Comparison of ENCODE assay signal across 1 cellular context in genomic region chr21:43591468-43592050, GRCh38.
A peak's percentile ranks its signal among the peaks of the same experiment; 100 is the strongest.
TF ChIP-seq lines count a peak whose summit lies in the region.

No MANE protein-coding gene starts in this region.

TF ChIP-seq in K562, 482 proteins besides CTCF, POLR2A, EP300 and RAD21 (continued from another document and continues in another):
- peak; percentile 38; the same call in 1 of the 2 replicates for TF ChIP-seq ESRRA (IDR thresholded peaks at IDR 0.05; ENCODE audit: borderline replicate concordance, low read depth)
- TF ChIP-seq C11orf30 (IDR thresholded peaks at IDR 0.05; ENCODE audit: low read depth), result no peak
- no peak for TF ChIP-seq ASH1L (IDR thresholded peaks at IDR 0.05; ENCODE audit: borderline replicate concordance, low read depth, partially characterized antibody)
- no peak for TF ChIP-seq SMAD1 (IDR thresholded peaks at IDR 0.05; ENCODE audit: low read depth, low read length, partially characterized antibody)
- no peak for TF ChIP-seq ZFPM2 (CRISPR knock-in tag; IDR thresholded peaks at IDR 0.05)
- TF ChIP-seq, protein P1, sequence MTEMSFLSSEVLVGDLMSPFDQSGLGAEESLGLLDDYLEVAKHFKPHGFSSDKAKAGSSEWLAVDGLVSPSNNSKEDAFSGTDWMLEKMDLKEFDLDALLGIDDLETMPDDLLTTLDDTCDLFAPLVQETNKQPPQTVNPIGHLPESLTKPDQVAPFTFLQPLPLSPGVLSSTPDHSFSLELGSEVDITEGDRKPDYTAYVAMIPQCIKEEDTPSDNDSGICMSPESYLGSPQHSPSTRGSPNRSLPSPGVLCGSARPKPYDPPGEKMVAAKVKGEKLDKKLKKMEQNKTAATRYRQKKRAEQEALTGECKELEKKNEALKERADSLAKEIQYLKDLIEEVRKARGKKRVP (CRISPR knock-in tag; IDR thresholded peaks at IDR 0.05), result no peak
- no peak for TF ChIP-seq ZBTB1 (CRISPR knock-in tag; IDR thresholded peaks at IDR 0.05; ENCODE audit: borderline replicate concordance, low read depth)
- TF ChIP-seq, protein P2, sequence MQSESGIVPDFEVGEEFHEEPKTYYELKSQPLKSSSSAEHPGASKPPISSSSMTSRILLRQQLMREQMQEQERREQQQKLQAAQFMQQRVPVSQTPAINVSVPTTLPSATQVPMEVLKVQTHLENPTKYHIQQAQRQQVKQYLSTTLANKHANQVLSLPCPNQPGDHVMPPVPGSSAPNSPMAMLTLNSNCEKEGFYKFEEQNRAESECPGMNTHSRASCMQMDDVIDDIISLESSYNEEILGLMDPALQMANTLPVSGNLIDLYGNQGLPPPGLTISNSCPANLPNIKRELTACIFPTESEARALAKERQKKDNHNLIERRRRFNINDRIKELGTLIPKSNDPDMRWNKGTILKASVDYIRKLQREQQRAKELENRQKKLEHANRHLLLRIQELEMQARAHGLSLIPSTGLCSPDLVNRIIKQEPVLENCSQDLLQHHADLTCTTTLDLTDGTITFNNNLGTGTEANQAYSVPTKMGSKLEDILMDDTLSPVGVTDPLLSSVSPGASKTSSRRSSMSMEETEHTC (IDR thresholded peaks at IDR 0.05), result no peak
- no peak for TF ChIP-seq CBFB (CRISPR knock-in tag; IDR thresholded peaks at IDR 0.05)
- TF ChIP-seq CTBP1 (IDR thresholded peaks at IDR 0.05; ENCODE audit: borderline replicate concordance), result peak; percentile 56; the same call in 1 of the 2 replicates
- TF ChIP-seq JUND (IDR thresholded peaks at IDR 0.05; ENCODE audit: borderline replicate concordance, low read depth, low read length), result peak; percentile 60; the same call in 1 of the 2 replicates
- TF ChIP-seq JUND (tag; IDR thresholded peaks at IDR 0.05; ENCODE audit: borderline replicate concordance, low read depth, low read length), result no peak; the same call in 2 of the 3 replicates
- TF ChIP-seq SNIP1 (IDR thresholded peaks at IDR 0.05; ENCODE audit: low read depth), result no peak
- TF ChIP-seq RBM17 (IDR thresholded peaks at IDR 0.05; ENCODE audit: borderline replicate concordance, low read depth, low read length), result no peak
- no peak for TF ChIP-seq FOXK2 (conservative IDR thresholded peaks at IDR 0.05 in 1 of 2, IDR thresholded peaks at IDR 0.05 in 1 of 2; ENCODE audit: low read depth in 2 of 2)
- TF ChIP-seq CHD1 (IDR thresholded peaks at IDR 0.05; ENCODE audit: low read length), result no peak
- TF ChIP-seq, protein P3, sequence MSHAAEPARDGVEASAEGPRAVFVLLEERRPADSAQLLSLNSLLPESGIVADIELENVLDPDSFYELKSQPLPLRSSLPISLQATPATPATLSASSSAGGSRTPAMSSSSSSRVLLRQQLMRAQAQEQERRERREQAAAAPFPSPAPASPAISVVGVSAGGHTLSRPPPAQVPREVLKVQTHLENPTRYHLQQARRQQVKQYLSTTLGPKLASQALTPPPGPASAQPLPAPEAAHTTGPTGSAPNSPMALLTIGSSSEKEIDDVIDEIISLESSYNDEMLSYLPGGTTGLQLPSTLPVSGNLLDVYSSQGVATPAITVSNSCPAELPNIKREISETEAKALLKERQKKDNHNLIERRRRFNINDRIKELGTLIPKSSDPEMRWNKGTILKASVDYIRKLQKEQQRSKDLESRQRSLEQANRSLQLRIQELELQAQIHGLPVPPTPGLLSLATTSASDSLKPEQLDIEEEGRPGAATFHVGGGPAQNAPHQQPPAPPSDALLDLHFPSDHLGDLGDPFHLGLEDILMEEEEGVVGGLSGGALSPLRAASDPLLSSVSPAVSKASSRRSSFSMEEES (CRISPR knock-in tag; IDR thresholded peaks at IDR 0.05), result no peak
- no peak for TF ChIP-seq POLR2H (tag; IDR thresholded peaks at IDR 0.05; ENCODE audit: low read depth)
- TF ChIP-seq NELFE (IDR thresholded peaks at IDR 0.05; ENCODE audit: insufficient read depth, insufficient read length), result no peak
- TF ChIP-seq ZC3H11A (IDR thresholded peaks at IDR 0.05; ENCODE audit: low read depth, low read length), result no peak
- TF ChIP-seq ZNF57 (CRISPR knock-in tag; IDR thresholded peaks at IDR 0.05), result no peak
- TF ChIP-seq JUNB (CRISPR knock-in tag; conservative IDR thresholded peaks at IDR 0.05), result no peak
- TF ChIP-seq BDP1 (IDR thresholded peaks at IDR 0.05; ENCODE audit: insufficient read depth, insufficient read length), result no peak
- TF ChIP-seq TOE1 (IDR thresholded peaks at IDR 0.05; ENCODE audit: borderline replicate concordance), result no peak
- no peak for TF ChIP-seq TOE1 (CRISPR knock-in tag; IDR thresholded peaks at IDR 0.05; ENCODE audit: borderline replicate concordance, low read depth)
- TF ChIP-seq DEAF1 (CRISPR knock-in tag; IDR thresholded peaks at IDR 0.05), result no peak
- TF ChIP-seq SUPT5H (IDR thresholded peaks at IDR 0.05), result no peak
- no peak for TF ChIP-seq NR2C1 (IDR thresholded peaks at IDR 0.05)
- TF ChIP-seq NR2C1 (tag; IDR thresholded peaks at IDR 0.05), result no peak
- no peak for TF ChIP-seq SLC30A9 (CRISPR knock-in tag; IDR thresholded peaks at IDR 0.05)
- TF ChIP-seq, protein P4, sequence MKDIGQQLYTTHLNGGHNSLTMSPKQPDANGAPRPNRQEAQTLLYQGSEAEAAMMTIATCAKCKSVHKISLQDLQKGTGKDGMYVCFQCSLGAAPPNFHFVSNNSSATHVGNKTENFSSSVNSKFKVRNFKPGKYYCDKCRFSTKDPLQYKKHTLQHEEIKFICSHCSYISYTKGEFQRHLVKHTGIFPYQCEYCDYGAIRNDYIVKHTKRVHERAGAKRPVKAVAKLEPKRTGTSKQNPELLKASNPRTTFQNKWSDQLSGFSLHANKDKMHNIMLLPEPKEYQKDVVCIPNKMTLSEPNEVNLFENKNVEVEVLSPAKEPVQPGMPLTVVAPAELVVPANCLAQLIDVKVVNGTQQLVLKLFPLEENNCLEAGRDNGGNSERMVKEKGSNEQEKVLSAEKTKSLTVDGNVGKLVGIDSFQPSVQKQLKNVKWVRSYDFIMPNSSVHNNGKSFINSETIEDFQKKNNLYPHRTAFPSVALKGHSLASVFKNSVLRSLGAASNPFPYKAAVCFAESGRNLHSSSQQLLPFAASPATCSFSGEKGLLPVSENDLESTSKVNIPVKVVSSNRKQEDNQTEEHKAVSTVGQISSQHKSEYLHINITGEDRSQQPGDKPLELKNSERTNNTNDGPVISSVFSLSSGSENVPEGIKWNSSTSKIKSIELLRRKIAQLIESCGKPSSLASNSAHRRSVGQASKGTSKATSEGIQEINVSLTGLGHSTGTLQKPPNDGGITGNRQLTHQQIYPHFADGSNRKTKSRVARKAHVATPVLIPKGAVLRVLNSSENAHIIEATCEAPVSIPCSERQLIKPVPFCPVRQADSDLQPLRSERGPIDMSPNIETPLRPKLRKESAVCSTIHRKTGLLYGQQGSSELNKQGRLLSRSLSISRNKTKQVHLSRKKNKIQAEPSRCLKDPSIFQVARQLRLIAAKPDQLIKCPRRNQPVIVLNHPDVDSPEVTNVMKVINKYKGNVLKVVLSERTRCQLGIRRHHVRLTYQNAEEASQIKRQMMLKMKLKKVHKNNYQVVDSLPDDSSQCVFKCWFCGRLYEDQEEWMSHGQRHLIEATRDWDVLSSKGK (CRISPR knock-in tag; IDR thresholded peaks at IDR 0.05), result no peak
- TF ChIP-seq FOXA1 (IDR thresholded peaks at IDR 0.05; ENCODE audit: borderline replicate concordance), result no peak
- no peak for TF ChIP-seq SMARCC2 (IDR thresholded peaks at IDR 0.05; ENCODE audit: low read depth)
- TF ChIP-seq SIN3A (IDR thresholded peaks at IDR 0.05; ENCODE audit: borderline replicate concordance in 2 of 2, control insufficient read depth in 1 of 2, low read depth in 2 of 2, low read length in 2 of 2), result no peak
- no peak for TF ChIP-seq HMGXB4 (CRISPR knock-in tag; IDR thresholded peaks at IDR 0.05)
- TF ChIP-seq, protein P5, sequence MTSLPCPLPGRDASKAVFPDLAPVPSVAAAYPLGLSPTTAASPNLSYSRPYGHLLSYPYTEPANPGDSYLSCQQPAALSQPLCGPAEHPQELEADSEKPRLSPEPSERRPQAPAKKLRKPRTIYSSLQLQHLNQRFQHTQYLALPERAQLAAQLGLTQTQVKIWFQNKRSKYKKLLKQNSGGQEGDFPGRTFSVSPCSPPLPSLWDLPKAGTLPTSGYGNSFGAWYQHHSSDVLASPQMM (CRISPR knock-in tag; IDR thresholded peaks at IDR 0.05), result no peak
- no peak for TF ChIP-seq ZNF717 (CRISPR knock-in tag; IDR thresholded peaks at IDR 0.05)
- TF ChIP-seq, protein P6, sequence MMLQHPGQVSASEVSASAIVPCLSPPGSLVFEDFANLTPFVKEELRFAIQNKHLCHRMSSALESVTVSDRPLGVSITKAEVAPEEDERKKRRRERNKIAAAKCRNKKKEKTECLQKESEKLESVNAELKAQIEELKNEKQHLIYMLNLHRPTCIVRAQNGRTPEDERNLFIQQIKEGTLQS (IDR thresholded peaks at IDR 0.05), result peak; percentile 84
- TF ChIP-seq, protein P6 (CRISPR knock-in tag; conservative IDR thresholded peaks at IDR 0.05), result no peak
- no peak for TF ChIP-seq NUFIP1 (IDR thresholded peaks at IDR 0.05; ENCODE audit: partially characterized antibody)
- TF ChIP-seq ZNF79 (CRISPR knock-in tag; IDR thresholded peaks at IDR 0.05; ENCODE audit: low read depth), result no peak
- TF ChIP-seq SOX6 (IDR thresholded peaks at IDR 0.05), result peak; percentile 84
- 0 out of 4 replicates have a peak, but pooled peaks of 1 of the 2 experiments have one; percentile 22 for TF ChIP-seq TRIM24 (IDR thresholded peaks at IDR 0.05)
- TF ChIP-seq ZBTB33 (CRISPR knock-in tag; IDR thresholded peaks at IDR 0.05), result no peak
- TF ChIP-seq ZFP1 (CRISPR knock-in tag; IDR thresholded peaks at IDR 0.05), result no peak
- no peak for TF ChIP-seq ZNF586 (CRISPR knock-in tag; conservative IDR thresholded peaks at IDR 0.05)
- TF ChIP-seq ZNF644 (tag; IDR thresholded peaks at IDR 0.05; ENCODE audit: low read depth), result no peak
- TF ChIP-seq NR3C1 (CRISPR knock-in tag; IDR thresholded peaks at IDR 0.05), result no peak
- TF ChIP-seq FOSL1 (tag; conservative IDR thresholded peaks at IDR 0.05), result peak; percentile 91
- peak; percentile 39; the same call in 1 of the 2 replicates for TF ChIP-seq CEBPB (tag; IDR thresholded peaks at IDR 0.05)
- TF ChIP-seq, protein P7, sequence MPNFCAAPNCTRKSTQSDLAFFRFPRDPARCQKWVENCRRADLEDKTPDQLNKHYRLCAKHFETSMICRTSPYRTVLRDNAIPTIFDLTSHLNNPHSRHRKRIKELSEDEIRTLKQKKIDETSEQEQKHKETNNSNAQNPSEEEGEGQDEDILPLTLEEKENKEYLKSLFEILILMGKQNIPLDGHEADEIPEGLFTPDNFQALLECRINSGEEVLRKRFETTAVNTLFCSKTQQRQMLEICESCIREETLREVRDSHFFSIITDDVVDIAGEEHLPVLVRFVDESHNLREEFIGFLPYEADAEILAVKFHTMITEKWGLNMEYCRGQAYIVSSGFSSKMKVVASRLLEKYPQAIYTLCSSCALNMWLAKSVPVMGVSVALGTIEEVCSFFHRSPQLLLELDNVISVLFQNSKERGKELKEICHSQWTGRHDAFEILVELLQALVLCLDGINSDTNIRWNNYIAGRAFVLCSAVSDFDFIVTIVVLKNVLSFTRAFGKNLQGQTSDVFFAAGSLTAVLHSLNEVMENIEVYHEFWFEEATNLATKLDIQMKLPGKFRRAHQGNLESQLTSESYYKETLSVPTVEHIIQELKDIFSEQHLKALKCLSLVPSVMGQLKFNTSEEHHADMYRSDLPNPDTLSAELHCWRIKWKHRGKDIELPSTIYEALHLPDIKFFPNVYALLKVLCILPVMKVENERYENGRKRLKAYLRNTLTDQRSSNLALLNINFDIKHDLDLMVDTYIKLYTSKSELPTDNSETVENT (CRISPR knock-in tag; IDR thresholded peaks at IDR 0.05), result no peak
- no peak for TF ChIP-seq STAG1 (CRISPR knock-in tag; IDR thresholded peaks at IDR 0.05; ENCODE audit: borderline replicate concordance)
- no peak for TF ChIP-seq ZNF217 (CRISPR knock-in tag; IDR thresholded peaks at IDR 0.05)
- TF ChIP-seq BCOR (IDR thresholded peaks at IDR 0.05), result no peak
- TF ChIP-seq HCFC1 (IDR thresholded peaks at IDR 0.05; ENCODE audit: low read depth, low read length), result no peak
- TF ChIP-seq SAFB2 (IDR thresholded peaks at IDR 0.05; ENCODE audit: borderline replicate concordance, low read depth, low read length, severe bottlenecking), result no peak
